28 cellular contexts compared by ENCODE assay signal in the genomic region with DNA sequence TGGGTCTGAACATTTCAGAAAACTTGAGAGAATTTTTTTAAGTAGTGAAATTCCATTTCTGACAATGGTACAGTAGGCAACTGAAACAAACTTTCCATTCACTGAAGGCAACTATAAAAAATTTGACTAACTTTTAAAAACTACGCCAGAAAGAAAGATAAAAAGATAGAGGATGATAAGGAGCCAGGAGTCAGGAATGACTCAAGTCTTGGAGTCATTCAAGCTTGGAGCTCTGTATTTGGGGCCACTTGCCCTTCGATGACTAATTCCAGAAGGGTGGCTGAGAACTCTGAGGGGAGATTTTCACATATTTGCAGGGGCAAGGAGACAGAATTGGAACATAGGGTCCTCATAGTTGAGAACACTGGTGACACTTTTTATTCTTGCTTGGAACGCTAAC.
A peak's percentile ranks its signal among the peaks of the same experiment; 100 is the strongest.
DNase-seq lines count a peak whose midpoint lies in the region; ATAC-seq, FAIRE-seq and TF ChIP-seq lines count a peak whose summit lies in the region.
"Had no signal": no experiment of that assay in that cellular context is flagged by ENCODE, and none has a peak within 500 bp of the region (broad histone marks: within the 10 kb centered on the region; RNA-seq: fewer than 3 reads in every experiment).

No MANE protein-coding gene starts in this region.

- no peak overlapping the region for H3K27ac Mint-ChIP-seq in activated T-cell treated with anti-CD3 and anti-CD28 coated beads, Interleukin-2, amount 50 U/mL, for 24 hours
- H3K27ac Mint-ChIP-seq: T-cell had no signal

- H3K4me3 ChIP-seq in MG63 (no peak overlapping the region), suprapubic skin (no peak overlapping the region)
- H3K4me3 ChIP-seq: A549, psoas muscle had no signal

- no peak overlapping the region for H3K4me3 Mint-ChIP-seq in activated T-cell treated with anti-CD3 and anti-CD28 coated beads, Interleukin-2, amount 50 U/mL, for 24 hours
- H3K4me3 Mint-ChIP-seq: T-cell had no signal

- peak; percentile 71 for DNase-seq in EH (ENCODE audit: low read depth)
- DNase-seq in MG63 = peak; percentile 16
- peak; percentile 10 for DNase-seq in astrocyte of the hippocampus (ENCODE audit: low read depth, low spot score)
- peak; percentile 4 for DNase-seq in kidney tubule cell (ENCODE audit: low spot score)
- DNase-seq in suprapubic skin (ENCODE audit: low spot score in 2 of 2) = no peak
- no peak for DNase-seq in activated T-cell treated with anti-CD3 and anti-CD28 coated beads, Interleukin-2, amount 50 U/mL, for 24 hours
- no peak for DNase-seq in GM12892 (ENCODE audit: insufficient read length)
- DNase-seq: activated naive CD4-positive, alpha-beta T cell; activated T-cell treated with anti-CD3 and anti-CD28 coated beads, Interleukin-2, amount 50 U/mL, for 1 hour; amniotic stem cell; BE2C; caudate nucleus; dermis blood vessel endothelial cell; DMS53; head of caudate nucleus; KBM-7; left colon; NCI-H146; NCI-H510A treated with DMSO at 0.1 percent for 48 hours; nucleus accumbens; psoas muscle; SIG-M5; small intestine; stimulated activated CD4-positive, alpha-beta T cell treated with anti-CD3 and anti-CD28 coated beads, Interleukin-1b, Interleukin-23, amount 100 ng/mL, for 48 hours; substantia nigra; T-cell had no signal

- H3K27ac ChIP-seq in suprapubic skin = no peak overlapping the region
- H3K27ac ChIP-seq: A549, psoas muscle had no signal

- no peaks in the 10 kb centered on the region for H3K36me3 ChIP-seq in MG63
- H3K36me3 ChIP-seq in suprapubic skin = no peaks in the 10 kb centered on the region
- H3K36me3 ChIP-seq: BE2C had no signal

- no peaks in the 10 kb centered on the region for H3K9me3 ChIP-seq in MG63
- H3K9me3 ChIP-seq in suprapubic skin = no peaks in the 10 kb centered on the region
- H3K9me3 ChIP-seq: A549, BE2C, psoas muscle had no signal

- no peak for TF ChIP-seq CTCF in suprapubic skin (IDR thresholded peaks at IDR 0.05)

- no peak for TF ChIP-seq POLR2A in suprapubic skin (IDR thresholded peaks at IDR 0.05)
- no peak for TF ChIP-seq POLR2A in GM12892 (IDR thresholded peaks at IDR 0.05; ENCODE audit: low read depth, low read length)

- 75% methylated on average over 3 of the region's 3 CpGs for WGBS in suprapubic skin

- ATAC-seq in HG02884 (IDR thresholded peaks at IDR 0.05; ENCODE audit: unreplicated experiment) = no peak
- ATAC-seq: A549, left colon, psoas muscle, T-cell had no signal

- FAIRE-seq in GM12892 (lab: Jason Lieb, UNC) = no peak
- FAIRE-seq: A549 had no signal

- H3K4me1 ChIP-seq in suprapubic skin = no peaks in the 10 kb centered on the region
- H3K4me1 ChIP-seq: A549, BE2C, psoas muscle had no signal

- no peaks in the 10 kb centered on the region for H3K27me3 ChIP-seq in MG63
- no peaks in the 10 kb centered on the region for H3K27me3 ChIP-seq in suprapubic skin
- H3K27me3 ChIP-seq: BE2C had no signal

- H3K27me3 Mint-ChIP-seq in activated T-cell treated with anti-CD3 and anti-CD28 coated beads, Interleukin-2, amount 50 U/mL, for 24 hours = no peaks in the 10 kb centered on the region
- H3K27me3 Mint-ChIP-seq: T-cell had no signal

- no peaks in the 10 kb centered on the region for H3K36me3 Mint-ChIP-seq in activated T-cell treated with anti-CD3 and anti-CD28 coated beads, Interleukin-2, amount 50 U/mL, for 24 hours (ENCODE audit: low read depth)
- H3K36me3 Mint-ChIP-seq: T-cell had no signal

- H3K4me1 Mint-ChIP-seq in activated T-cell treated with anti-CD3 and anti-CD28 coated beads, Interleukin-2, amount 50 U/mL, for 24 hours (ENCODE audit: low read depth) = no peaks in the 10 kb centered on the region
- H3K4me1 Mint-ChIP-seq: T-cell had no signal

- H3K9me3 Mint-ChIP-seq in activated T-cell treated with anti-CD3 and anti-CD28 coated beads, Interleukin-2, amount 50 U/mL, for 24 hours = peaks cover 6% of the 10 kb centered on the region

- no peak for TF ChIP-seq EP300 in suprapubic skin (IDR thresholded peaks at IDR 0.05)

Comparison
In these comparisons a context has a peak if more than half of its experiments do, and no peak if none do; other contexts are left out.
1. DNase-seq: peak in EH (single experiment), MG63 (single experiment), astrocyte of the hippocampus (single experiment) and kidney tubule cell (single experiment); none in suprapubic skin (0 of 2), activated T-cell treated with anti-CD3 and anti-CD28 coated beads, Interleukin-2, amount 50 U/mL, for 24 hours (single experiment) and GM12892 (single experiment).